In the genomic region with DNA sequence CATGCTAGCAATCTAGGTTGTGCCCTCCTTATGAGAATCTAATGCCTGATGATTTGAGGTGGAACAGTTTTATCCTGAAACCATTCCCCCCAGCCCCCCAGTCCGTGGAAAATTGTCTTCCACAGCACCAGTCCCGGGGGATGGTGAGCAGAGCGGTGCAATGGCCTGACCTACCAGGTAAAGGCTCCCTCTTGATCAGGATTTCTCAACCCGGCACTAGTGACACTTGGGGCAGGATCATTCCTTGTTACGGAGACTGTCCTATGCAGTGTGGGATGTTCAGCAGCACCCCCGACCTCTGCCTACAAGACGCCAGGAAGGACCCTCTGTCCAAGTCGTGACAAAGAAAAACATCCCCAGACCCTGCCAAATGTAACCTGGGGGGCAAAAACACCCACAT, we compare ENCODE assay signal across 5 cellular contexts. TPM values are rescaled to one million over a fixed set of nuclear protein-coding genes. Genes with fewer than 3 reads are reported as not detected.
"Had no signal": no experiment of that assay in that cellular context is flagged by ENCODE, and none has a peak within 500 bp of the region (broad histone marks: within the 10 kb centered on the region; RNA-seq: fewer than 3 reads in every experiment).

No MANE protein-coding gene starts in this region.

RNA-seq across cellular contexts. Expression of gene LGALS9B, which starts 34.0 kb away (rescaled TPM):
- total RNA-seq: GM23248, H1, H4, H7, HFFc6 had no signal
- polyA plus RNA-seq: GM23248, H1 had no signal
